In the genomic region with DNA sequence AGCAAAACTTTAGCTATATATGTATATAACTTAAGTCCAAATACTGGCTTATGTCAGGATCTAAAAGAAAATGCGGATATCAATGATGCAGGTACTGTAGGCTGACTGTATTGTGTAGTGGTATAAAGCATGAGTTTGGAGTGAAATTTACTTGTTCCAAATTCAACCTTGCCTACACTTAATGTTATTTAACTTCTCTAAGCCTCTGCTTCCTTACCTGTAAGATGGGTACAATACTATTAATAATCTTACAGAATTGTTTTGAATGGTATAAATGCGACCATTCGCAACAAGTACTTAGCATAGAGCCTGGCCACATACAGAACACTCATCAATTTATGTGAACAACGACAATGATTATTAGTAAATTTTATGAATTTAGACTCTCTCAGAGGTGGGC, we compare ENCODE assay signal across 1 cellular context.
TF ChIP-seq lines count a peak whose summit lies in the region.

No MANE protein-coding gene starts in this region.

TF ChIP-seq in K562, 482 proteins besides CTCF, POLR2A, EP300 and RAD21:
- TF ChIP-seq RBM25 (IDR thresholded peaks at IDR 0.05; ENCODE audit: low read depth, low read length, severe bottlenecking) (peak; percentile 78), NUFIP1 (IDR thresholded peaks at IDR 0.05; ENCODE audit: partially characterized antibody) (no peak), TAF15 (IDR thresholded peaks at IDR 0.05; ENCODE audit: low read depth, low read length) (no peak)
- TF ChIP-seq, protein P1, sequence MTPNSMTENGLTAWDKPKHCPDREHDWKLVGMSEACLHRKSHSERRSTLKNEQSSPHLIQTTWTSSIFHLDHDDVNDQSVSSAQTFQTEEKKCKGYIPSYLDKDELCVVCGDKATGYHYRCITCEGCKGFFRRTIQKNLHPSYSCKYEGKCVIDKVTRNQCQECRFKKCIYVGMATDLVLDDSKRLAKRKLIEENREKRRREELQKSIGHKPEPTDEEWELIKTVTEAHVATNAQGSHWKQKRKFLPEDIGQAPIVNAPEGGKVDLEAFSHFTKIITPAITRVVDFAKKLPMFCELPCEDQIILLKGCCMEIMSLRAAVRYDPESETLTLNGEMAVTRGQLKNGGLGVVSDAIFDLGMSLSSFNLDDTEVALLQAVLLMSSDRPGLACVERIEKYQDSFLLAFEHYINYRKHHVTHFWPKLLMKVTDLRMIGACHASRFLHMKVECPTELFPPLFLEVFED (CRISPR knock-in tag; conservative IDR thresholded peaks at IDR 0.05): no peak
